ENCODE assay signal across 1 cellular context in the genomic region with DNA sequence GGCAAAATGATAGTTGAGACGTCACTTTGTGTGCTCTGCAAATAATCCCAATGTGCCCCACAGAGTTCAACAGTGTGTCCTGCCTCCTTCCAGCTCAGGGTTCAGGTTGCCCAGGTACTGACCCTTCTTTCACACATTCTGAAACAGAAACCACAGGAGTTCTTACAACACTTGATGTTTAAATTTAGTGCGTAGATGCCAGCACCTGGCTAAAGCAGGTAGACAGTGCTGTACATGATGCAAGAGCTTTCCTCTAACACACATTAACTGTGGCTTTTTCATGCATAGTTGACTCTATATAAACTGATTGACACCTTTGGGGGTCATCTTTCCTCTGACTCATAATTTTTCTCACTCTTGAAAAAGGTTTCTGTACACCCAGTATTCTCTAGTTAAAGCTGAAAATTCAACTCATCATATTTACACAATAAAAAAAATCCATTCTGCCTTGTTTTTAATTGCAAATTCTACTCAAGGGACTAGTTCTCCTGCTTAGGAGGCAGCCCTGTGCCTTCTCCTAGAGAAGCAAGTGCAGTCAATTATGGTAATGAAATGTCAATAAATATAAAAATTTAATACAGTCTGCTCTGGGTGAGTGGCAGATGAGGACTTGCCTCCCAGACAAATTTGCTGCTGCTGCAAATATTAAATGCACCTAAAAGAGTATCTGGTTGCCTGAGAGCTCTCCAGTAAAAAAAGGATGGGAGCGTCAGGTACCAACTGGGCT.
TF ChIP-seq lines count a peak whose summit lies in the region.

No MANE protein-coding gene starts in this region.

TF ChIP-seq in GM12878, 131 proteins besides CTCF, POLR2A, EP300 and RAD21 (continued from another document):
- TF ChIP-seq, protein P1, sequence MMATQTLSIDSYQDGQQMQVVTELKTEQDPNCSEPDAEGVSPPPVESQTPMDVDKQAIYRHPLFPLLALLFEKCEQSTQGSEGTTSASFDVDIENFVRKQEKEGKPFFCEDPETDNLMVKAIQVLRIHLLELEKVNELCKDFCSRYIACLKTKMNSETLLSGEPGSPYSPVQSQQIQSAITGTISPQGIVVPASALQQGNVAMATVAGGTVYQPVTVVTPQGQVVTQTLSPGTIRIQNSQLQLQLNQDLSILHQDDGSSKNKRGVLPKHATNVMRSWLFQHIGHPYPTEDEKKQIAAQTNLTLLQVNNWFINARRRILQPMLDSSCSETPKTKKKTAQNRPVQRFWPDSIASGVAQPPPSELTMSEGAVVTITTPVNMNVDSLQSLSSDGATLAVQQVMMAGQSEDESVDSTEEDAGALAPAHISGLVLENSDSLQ (IDR thresholded peaks at IDR 0.05): peak; percentile 92
- no peak for TF ChIP-seq SREBF1 (IDR thresholded peaks at IDR 0.05; ENCODE audit: low read length)
- peak; percentile 83 for TF ChIP-seq MTA2 (IDR thresholded peaks at IDR 0.05; ENCODE audit: low read depth)
- TF ChIP-seq DPF2 (IDR thresholded peaks at IDR 0.05): peak; percentile 87
- TF ChIP-seq MEF2A (IDR thresholded peaks at IDR 0.05; ENCODE audit: insufficient read depth, low read depth, low read length): no peak
- TF ChIP-seq NR2F1 (conservative IDR thresholded peaks at IDR 0.05): peak; percentile 37; the same call in 1 of the 2 replicates
- TF ChIP-seq, protein P2, sequence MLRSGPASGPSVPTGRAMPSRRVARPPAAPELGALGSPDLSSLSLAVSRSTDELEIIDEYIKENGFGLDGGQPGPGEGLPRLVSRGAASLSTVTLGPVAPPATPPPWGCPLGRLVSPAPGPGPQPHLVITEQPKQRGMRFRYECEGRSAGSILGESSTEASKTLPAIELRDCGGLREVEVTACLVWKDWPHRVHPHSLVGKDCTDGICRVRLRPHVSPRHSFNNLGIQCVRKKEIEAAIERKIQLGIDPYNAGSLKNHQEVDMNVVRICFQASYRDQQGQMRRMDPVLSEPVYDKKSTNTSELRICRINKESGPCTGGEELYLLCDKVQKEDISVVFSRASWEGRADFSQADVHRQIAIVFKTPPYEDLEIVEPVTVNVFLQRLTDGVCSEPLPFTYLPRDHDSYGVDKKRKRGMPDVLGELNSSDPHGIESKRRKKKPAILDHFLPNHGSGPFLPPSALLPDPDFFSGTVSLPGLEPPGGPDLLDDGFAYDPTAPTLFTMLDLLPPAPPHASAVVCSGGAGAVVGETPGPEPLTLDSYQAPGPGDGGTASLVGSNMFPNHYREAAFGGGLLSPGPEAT (IDR thresholded peaks at IDR 0.05; ENCODE audit: low read depth): peak; percentile 34; the same call in 1 of the 2 replicates
- TF ChIP-seq SMAD1 (IDR thresholded peaks at IDR 0.05; ENCODE audit: low read depth, partially characterized antibody): peak; percentile 48
- TF ChIP-seq SP1 (IDR thresholded peaks at IDR 0.05; ENCODE audit: low read depth, low read length): no peak
TF ChIP-seq in GM12878: peak in this region for 10.
